Comparison of ENCODE assay signal across 1 cellular context in genomic region chr20:36808317-36809257, GRCh38.
TF ChIP-seq lines count a peak whose summit lies in the region.

No MANE protein-coding gene starts in this region.

TF ChIP-seq in GM23338, 12 proteins besides CTCF, POLR2A, EP300 and RAD21 (continued from another document):
- TF ChIP-seq REST (IDR thresholded peaks at IDR 0.05; ENCODE audit: unreplicated experiment) = no peak
- TF ChIP-seq POLR2AphosphoS5 (IDR thresholded peaks at IDR 0.05; ENCODE audit: low read depth) = no peak
- no peak for TF ChIP-seq ZNF462 (CRISPR knock-in tag; IDR thresholded peaks at IDR 0.05)
- TF ChIP-seq EZH2phosphoT487 (IDR thresholded peaks at IDR 0.05; ENCODE audit: unreplicated experiment) = no peak
- no peak for TF ChIP-seq NANOG (IDR thresholded peaks at IDR 0.05; ENCODE audit: borderline replicate concordance)
- TF ChIP-seq ETS1 (IDR thresholded peaks at IDR 0.05) = no peak
- TF ChIP-seq CREB1 (CRISPR knock-in tag; IDR thresholded peaks at IDR 0.05; ENCODE audit: low read depth) = no peak
- TF ChIP-seq ZNF331 (CRISPR knock-in tag; IDR thresholded peaks at IDR 0.05; ENCODE audit: low read depth) = no peak
- TF ChIP-seq JUNB (IDR thresholded peaks at IDR 0.05; ENCODE audit: unreplicated experiment) = no peak
- no peak for TF ChIP-seq ZNF114 (CRISPR knock-in tag; IDR thresholded peaks at IDR 0.05)
TF ChIP-seq in GM23338: peak in this region for 0.
